18 cellular contexts compared by ENCODE assay signal in genomic region chr2:9751831-9752230, GRCh38.
"Had no signal": no experiment of that assay in that cellular context is flagged by ENCODE, and none has a peak within 500 bp of the region (broad histone marks: within the 10 kb centered on the region; RNA-seq: fewer than 3 reads in every experiment).

No MANE protein-coding gene starts in this region.

- H3K27ac ChIP-seq: right atrium auricular region, stomach, testis had no signal

- H3K27ac Mint-ChIP-seq: activated B cell treated with CpG ODN at 0.5 μM for 24 hours; activated naive CD8-positive, alpha-beta T cell treated with anti-CD3 and anti-CD28 coated beads for 36 hours; progenitor cell of endocrine pancreas had no signal

- ATAC-seq: heart left ventricle had no signal

- H3K4me3 Mint-ChIP-seq: activated B cell treated with CpG ODN at 0.5 μM for 24 hours; activated naive CD8-positive, alpha-beta T cell treated with anti-CD3 and anti-CD28 coated beads for 36 hours had no signal

- H3K36me3 Mint-ChIP-seq: activated naive CD8-positive, alpha-beta T cell treated with anti-CD3 and anti-CD28 coated beads for 36 hours; immature natural killer cell; natural killer cell treated with Interleukin-12 subunit alpha and Interleukin-12 subunit beta and Interleukin-15 and Interleukin-18, amount 100 ng/mL, for 72 hours had no signal

- FAIRE-seq: frontal cortex, small intestine had no signal

- DNase-seq: activated B cell treated with CpG ODN at 0.5 μM for 24 hours; anterior cingulate cortex; cortex of kidney; effector CD8-positive, alpha-beta T cell; heart left ventricle; mesenchymal stem cell; occipital lobe; stomach; testis had no signal

- H3K36me3 ChIP-seq: brain microvascular endothelial cell, heart left ventricle, right atrium auricular region, stomach, upper lobe of left lung had no signal

- H3K27me3 ChIP-seq: brain microvascular endothelial cell, heart left ventricle, right atrium auricular region, testis, upper lobe of left lung had no signal

- H3K4me3 ChIP-seq: heart left ventricle, right atrium auricular region, stomach, testis, upper lobe of left lung had no signal

- H3K9me3 Mint-ChIP-seq: activated B cell treated with CpG ODN at 0.5 μM for 24 hours; activated naive CD8-positive, alpha-beta T cell treated with anti-CD3 and anti-CD28 coated beads for 36 hours; immature natural killer cell; natural killer cell treated with Interleukin-12 subunit alpha and Interleukin-12 subunit beta and Interleukin-15 and Interleukin-18, amount 100 ng/mL, for 72 hours had no signal

- H3K9me3 ChIP-seq: heart left ventricle, right atrium auricular region, stomach, testis, upper lobe of left lung had no signal
